Comparison of ENCODE assay signal across 8 cellular contexts in the genomic region with DNA sequence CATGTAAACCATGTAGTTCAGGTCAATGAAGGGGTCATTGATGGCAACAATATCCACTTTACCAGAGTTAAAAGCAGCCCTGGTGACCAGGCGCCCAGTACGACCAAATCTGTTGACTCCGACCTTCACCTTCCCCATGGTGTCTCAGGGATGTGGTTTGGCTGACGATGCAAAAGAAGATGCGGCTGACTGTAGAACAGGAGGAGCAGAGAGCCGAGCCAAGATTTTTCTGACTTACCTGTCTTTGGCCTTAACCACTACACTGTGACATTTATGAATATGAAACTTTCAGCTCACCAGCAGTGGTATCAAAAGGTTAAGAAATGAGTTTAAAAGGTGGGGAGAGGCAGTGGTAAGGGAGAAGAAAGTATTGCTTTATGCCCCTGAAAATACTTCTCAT.
"Had no signal": no experiment of that assay in that cellular context is flagged by ENCODE, and none has a peak within 500 bp of the region (broad histone marks: within the 10 kb centered on the region; RNA-seq: fewer than 3 reads in every experiment).

No MANE protein-coding gene starts in this region.

- H3K9ac ChIP-seq: GM23248 had no signal

- H3K4me3 ChIP-seq: GM23248, HAP-1 had no signal

- H3K27ac ChIP-seq: GM23248, HL-60 had no signal

- H3K9me3 ChIP-seq: HAP-1 had no signal

- ATAC-seq: HCT116, HepG2 had no signal

- H2AFZ ChIP-seq: GM23248 had no signal

- DNase-seq: GM23248, GOT3, H7, HFFc6 had no signal

- H3K36me3 ChIP-seq: HAP-1 had no signal
